Comparison of ENCODE assay signal across 2 cellular contexts in the genomic region with DNA sequence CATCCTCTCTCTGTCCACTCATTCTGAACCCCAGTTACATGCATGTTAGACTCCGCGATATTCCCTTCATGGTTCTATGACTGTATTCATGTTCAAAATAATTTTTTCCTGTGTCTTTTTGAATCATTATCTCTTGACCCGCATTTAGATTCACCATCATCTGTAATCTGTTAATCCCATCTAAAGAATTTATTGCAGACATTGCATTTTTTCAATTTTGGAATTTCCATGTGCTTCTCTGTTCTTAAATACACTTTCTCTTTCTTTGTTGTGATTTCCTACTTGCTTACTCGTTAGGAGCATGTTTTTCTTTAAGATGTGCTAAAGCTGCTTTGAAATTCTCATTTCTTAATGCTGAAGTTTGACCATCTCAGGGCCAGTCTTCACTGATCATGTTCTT.
TF ChIP-seq lines count a peak whose summit lies in the region.

No MANE protein-coding gene starts in this region.

TF ChIP-seq in HepG2, 621 proteins besides CTCF, POLR2A, EP300 and RAD21:
- no peak for TF ChIP-seq GRHL1 (CRISPR knock-in tag; conservative IDR thresholded peaks at IDR 0.05)
- no peak for TF ChIP-seq ZNF274 (CRISPR knock-in tag; IDR thresholded peaks at IDR 0.05)
- no peak for TF ChIP-seq CENPT (CRISPR knock-in tag; IDR thresholded peaks at IDR 0.05; ENCODE audit: low read depth)
- no peak for TF ChIP-seq FOXP1 (IDR thresholded peaks at IDR 0.05)
- TF ChIP-seq FOXP1 (CRISPR knock-in tag; IDR thresholded peaks at IDR 0.05): no peak
- no peak for TF ChIP-seq ZNF780A (CRISPR knock-in tag; IDR thresholded peaks at IDR 0.05)
- TF ChIP-seq MAFK (conservative IDR thresholded peaks at IDR 0.05 in 1 of 2, IDR thresholded peaks at IDR 0.05 in 1 of 2; ENCODE audit: low read length in 2 of 2): peak; percentile 73 to 85
- TF ChIP-seq BRD4 (CRISPR knock-in tag; IDR thresholded peaks at IDR 0.05): no peak
- no peak for TF ChIP-seq ATF4 (CRISPR knock-in tag; IDR thresholded peaks at IDR 0.05)
- TF ChIP-seq MAFF (IDR thresholded peaks at IDR 0.05; ENCODE audit: low read depth, low read length): peak; percentile 79
- no peak for TF ChIP-seq MED13 (CRISPR knock-in tag; IDR thresholded peaks at IDR 0.05)
- TF ChIP-seq NPAS2 (CRISPR knock-in tag; IDR thresholded peaks at IDR 0.05; ENCODE audit: borderline replicate concordance): no peak
- TF ChIP-seq ZNF556 (CRISPR knock-in tag; IDR thresholded peaks at IDR 0.05; ENCODE audit: borderline replicate concordance): no peak

TF ChIP-seq in K562, 482 proteins besides CTCF, POLR2A, EP300 and RAD21:
- TF ChIP-seq C11orf30 (IDR thresholded peaks at IDR 0.05; ENCODE audit: low read depth) (peak; percentile 59; the same call in 1 of the 2 replicates), ZNF717 (CRISPR knock-in tag; IDR thresholded peaks at IDR 0.05) (no peak), TRIM24 (IDR thresholded peaks at IDR 0.05) (no peak), FOXP1 (CRISPR knock-in tag; IDR thresholded peaks at IDR 0.05) (no peak), HCFC1 (IDR thresholded peaks at IDR 0.05; ENCODE audit: low read depth, low read length) (no peak), SREBF1 (IDR thresholded peaks at IDR 0.05; ENCODE audit: borderline replicate concordance, low read depth, low read length) (no peak), ZNF311 (CRISPR knock-in tag; IDR thresholded peaks at IDR 0.05) (no peak), MAFK (IDR thresholded peaks at IDR 0.05; ENCODE audit: low read length) (peak; percentile 30; the same call in 1 of the 2 replicates), ZNF316 (IDR thresholded peaks at IDR 0.05) (peak; percentile 74; the same call in 1 of the 2 replicates)
- TF ChIP-seq, protein P1, sequence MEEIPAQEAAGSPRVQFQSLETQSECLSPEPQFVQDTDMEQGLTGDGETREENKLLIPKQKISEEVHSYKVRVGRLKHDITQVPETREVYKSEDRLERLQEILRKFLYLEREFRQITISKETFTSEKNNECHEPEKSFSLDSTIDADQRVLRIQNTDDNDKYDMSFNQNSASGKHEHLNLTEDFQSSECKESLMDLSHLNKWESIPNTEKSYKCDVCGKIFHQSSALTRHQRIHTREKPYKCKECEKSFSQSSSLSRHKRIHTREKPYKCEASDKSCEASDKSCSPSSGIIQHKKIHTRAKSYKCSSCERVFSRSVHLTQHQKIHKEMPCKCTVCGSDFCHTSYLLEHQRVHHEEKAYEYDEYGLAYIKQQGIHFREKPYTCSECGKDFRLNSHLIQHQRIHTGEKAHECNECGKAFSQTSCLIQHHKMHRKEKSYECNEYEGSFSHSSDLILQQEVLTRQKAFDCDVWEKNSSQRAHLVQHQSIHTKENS (CRISPR knock-in tag; IDR thresholded peaks at IDR 0.05): no peak
TF ChIP-seq in K562: peak in this region for 3.
